Comparison of ENCODE assay signal across 12 cellular contexts in genomic region chr11:46271875-46272815, GRCh38. TPM values are rescaled to one million over a fixed set of nuclear protein-coding genes. Genes with fewer than 3 reads are reported as not detected.
DNase-seq lines count a peak whose midpoint lies in the region; ATAC-seq, FAIRE-seq and TF ChIP-seq lines count a peak whose summit lies in the region.
"Had no signal": no experiment of that assay in that cellular context is flagged by ENCODE, and none has a peak within 500 bp of the region (broad histone marks: within the 10 kb centered on the region; RNA-seq: fewer than 3 reads in every experiment).

No MANE protein-coding gene starts in this region.

- H3K27me3 ChIP-seq in H1 (replicated peaks in 1 of 4; ENCODE audit: control insufficient read depth in 3 of 4, extremely low read depth in 1 of 4, insufficient read depth in 3 of 4, low read length in 3 of 4) (peaks cover 0 to 4% (median 4%) of the 10 kb centered on the region in 4 experiments; a peak in 2 of 7 replicates), osteoblast (ENCODE audit: insufficient read depth, low read length) (no peaks in the 10 kb centered on the region), H9 (ENCODE audit: insufficient read depth, low read length) (no peaks in the 10 kb centered on the region)

- peaks cover 10 to 16% of the 10 kb centered on the region in 2 donors for H3K27me3 Mint-ChIP-seq in natural killer cell treated with Interleukin-12 subunit alpha and Interleukin-12 subunit beta and Interleukin-15 and Interleukin-18, amount 100 ng/mL, for 72 hours
- H3K27me3 Mint-ChIP-seq in natural killer cell (ENCODE audit: low read depth in 2 of 2) (peaks cover 10 to 16% of the 10 kb centered on the region in 2 donors), H9 (ENCODE audit: low read depth) (peaks cover 14% of the 10 kb centered on the region)

- H3K18ac ChIP-seq in H1 (ENCODE audit: extremely low read depth, low read length) (0 out of 2 replicates have a peak overlapping the region, but pooled peaks have one; percentile 17), H9 (ENCODE audit: insufficient read length, low read depth, low read length) (no peak overlapping the region)

- H3K23me2 ChIP-seq in H1 (ENCODE audit: low read depth, low read length) = no peaks in the 10 kb centered on the region; the same call in 1 of the 2 replicates
- H3K23me2 ChIP-seq in H9 (ENCODE audit: insufficient read length, low read depth, low read length, poor library complexity, severe bottlenecking) = no peaks in the 10 kb centered on the region

- no peak overlapping the region for H3K27ac Mint-ChIP-seq in natural killer cell treated with Interleukin-12 subunit alpha and Interleukin-12 subunit beta and Interleukin-15 and Interleukin-18, amount 100 ng/mL, for 72 hours
- H3K27ac Mint-ChIP-seq in natural killer cell (no peak overlapping the region), H9 (peak overlapping the region in 1 of 3 experiments; percentile 7; a peak in 2 of 7 replicates)
- H3K27ac Mint-ChIP-seq: activated CD8-positive, alpha-beta memory T cell treated with anti-CD3 and anti-CD28 coated beads, Interleukin-2, amount 10 ng/mL, durations not matched to agents 7 days and 5 days had no signal

- H2BK5ac ChIP-seq in H1 (ENCODE audit: low read depth, low read length) (no peak overlapping the region; the same call in 1 of the 2 replicates), H9 (ENCODE audit: insufficient read length, low read length) (no peak overlapping the region)

- no peak overlapping the region for H3K4me3 ChIP-seq in H1 (ENCODE audit: extremely low read depth in 1 of 4, insufficient read depth in 2 of 4, low read depth in 3 of 4, low read length in 4 of 4)
- H3K4me3 ChIP-seq in osteoblast (ENCODE audit: insufficient read depth, low read length) = no peak overlapping the region

- CTCF ChIA-PET in H1 (lab: Charles Lee; ENCODE audit: partially characterized antibody) = interaction anchor here (0.6 to 13.5 kb wide), 16 partner anchors 13 to 138 kb away, joined by 3 to 172 read pairs (median 3); no protein-coding TSS in a partner anchor

- POLR2A ChIA-PET in H1 (lab: Charles Lee; ENCODE audit: partially characterized antibody) = interaction anchor here (0.8 to 3.1 kb wide), 13 partner anchors 9 to 67 kb away, joined by 3 to 18 read pairs (median 4); no protein-coding TSS in a partner anchor

- H3K79me1 ChIP-seq in H1 (ENCODE audit: low read depth, low read length) (no peaks in the 10 kb centered on the region), H9 (ENCODE audit: insufficient read depth, low read depth, low read length, poor library complexity, severe bottlenecking) (no peaks in the 10 kb centered on the region)

- H3K36me3 Mint-ChIP-seq in natural killer cell treated with Interleukin-12 subunit alpha and Interleukin-12 subunit beta and Interleukin-15 and Interleukin-18, amount 100 ng/mL, for 72 hours = no peaks in the 10 kb centered on the region
- H3K36me3 Mint-ChIP-seq in natural killer cell = no peaks in the 10 kb centered on the region
- H3K36me3 Mint-ChIP-seq in H9 (ENCODE audit: insufficient read depth in 1 of 3, low read depth in 3 of 3) = no peaks in the 10 kb centered on the region; a peak in 1 of 7 replicates
- H3K36me3 Mint-ChIP-seq: activated CD8-positive, alpha-beta memory T cell treated with anti-CD3 and anti-CD28 coated beads, Interleukin-2, amount 10 ng/mL, durations not matched to agents 7 days and 5 days; CD4-positive, CD25-positive, alpha-beta regulatory T cell had no signal

- H2BK12ac ChIP-seq in H1 (ENCODE audit: low read depth, low read length) (peak overlapping the region; percentile 85; the same call in 1 of the 2 replicates), H9 (ENCODE audit: insufficient read length, low read depth, low read length) (no peak overlapping the region)

- FAIRE-seq in H1 (lab: Jason Lieb, UNC) = no peak

- no peak overlapping the region; a peak in 1 of 7 replicates for H3K9ac ChIP-seq in H1 (replicated peaks in 1 of 4; ENCODE audit: extremely low read depth in 1 of 4, low read depth in 3 of 4, low read length in 3 of 4)
- no peak overlapping the region for H3K9ac ChIP-seq in H9 (ENCODE audit: extremely low read depth, insufficient read length, low read length)

- H4K91ac ChIP-seq in H1 (replicated peaks; ENCODE audit: insufficient read length, low read length) = peak overlapping the region; percentile 1
- no peak overlapping the region for H4K91ac ChIP-seq in H9 (ENCODE audit: insufficient read length, low read depth, low read length)

- peak; percentile 45 for DNase-seq in natural killer cell treated with Interleukin-12 subunit alpha and Interleukin-12 subunit beta and Interleukin-15 and Interleukin-18, amount 100 ng/mL, for 72 hours (ENCODE audit: low spot score)
- DNase-seq in natural killer cell (no peak), H1 (ENCODE audit: low read depth in 1 of 2, low spot score in 2 of 2) (no peak), osteoblast (ENCODE audit: insufficient read length, low spot score, missing footprints) (no peak), H9 (no peak), Ammon's horn (ENCODE audit: low spot score) (no peak), HuH-7.5 (ENCODE audit: low spot score) (no peak)
- DNase-seq in activated effector memory CD4-positive, alpha-beta T cell treated with Interleukin-2 at 50 U/mL for 16 hours = no peak
- DNase-seq: activated CD8-positive, alpha-beta memory T cell treated with anti-CD3 and anti-CD28 coated beads, Interleukin-2, amount 10 ng/mL, durations not matched to agents 7 days and 5 days; CD4-positive, CD25-positive, alpha-beta regulatory T cell; NCI-H146; stimulated activated CD4-positive, alpha-beta T cell treated with anti-CD3 and anti-CD28 coated beads, Interleukin-15, amount 100 ng/mL, for 24 hours had no signal

- H2BK15ac ChIP-seq in H1 (ENCODE audit: low read length) (no peak overlapping the region), H9 (ENCODE audit: low read depth, low read length) (no peak overlapping the region)

- H3K79me2 ChIP-seq in H1 (ENCODE audit: control insufficient read depth in 1 of 2, insufficient read depth in 2 of 2, low read length in 2 of 2) = no peaks in the 10 kb centered on the region
- no peaks in the 10 kb centered on the region for H3K79me2 ChIP-seq in osteoblast (ENCODE audit: insufficient read depth, low read length)
- H3K79me2 ChIP-seq in H9 (ENCODE audit: insufficient read depth, low read length) = no peaks in the 10 kb centered on the region

- H2AFZ ChIP-seq in H1 (ENCODE audit: low read length) = peak overlapping the region; percentile 33
- H2AFZ ChIP-seq in osteoblast (ENCODE audit: low read length) = peak overlapping the region; percentile 69
- no peak overlapping the region for H2AFZ ChIP-seq in H9 (ENCODE audit: low read length)

- no peaks in the 10 kb centered on the region for H3K36me3 ChIP-seq in H1 (ENCODE audit: control insufficient read depth in 2 of 4, insufficient read depth in 4 of 4, low read length in 3 of 4)
- H3K36me3 ChIP-seq in osteoblast (ENCODE audit: insufficient read depth, low read length) = no peaks in the 10 kb centered on the region

- H3K4me2 ChIP-seq in H1 (ENCODE audit: insufficient read depth in 1 of 2, low read depth in 2 of 2, low read length in 2 of 2) = no peak overlapping the region
- H3K4me2 ChIP-seq in osteoblast (ENCODE audit: insufficient read depth, low read length) = peak overlapping the region; percentile 40
- H3K4me2 ChIP-seq in H9 (ENCODE audit: insufficient read depth, insufficient read length, low read length) = no peak overlapping the region

- no peak overlapping the region for H3K27ac ChIP-seq in H1 (ENCODE audit: low read depth, low read length)
- peak overlapping the region; percentile 90 for H3K27ac ChIP-seq in osteoblast (ENCODE audit: low read depth, low read length)
- H3K27ac ChIP-seq in H9 (ENCODE audit: insufficient read length, low read depth, low read length) = no peak overlapping the region

- no peak overlapping the region for H4K5ac ChIP-seq in H1 (ENCODE audit: insufficient read length, low read depth, low read length)
- H4K5ac ChIP-seq in H9 (ENCODE audit: insufficient read length, low read depth, low read length) = no peak overlapping the region

- H3K4me1 ChIP-seq in H1 (replicated peaks in 1 of 4; ENCODE audit: control insufficient read depth in 3 of 4, insufficient read depth in 4 of 4, low read length in 3 of 4) (peaks cover 2 to 14% (median 6%) of the 10 kb centered on the region in 4 experiments; a peak in 4 of 7 replicates), osteoblast (ENCODE audit: insufficient read depth, low read length) (peaks cover 31% of the 10 kb centered on the region), H9 (ENCODE audit: insufficient read depth, low read length) (no peaks in the 10 kb centered on the region; the same call in 1 of the 2 replicates)

- no peak overlapping the region for H3K4me3 Mint-ChIP-seq in natural killer cell treated with Interleukin-12 subunit alpha and Interleukin-12 subunit beta and Interleukin-15 and Interleukin-18, amount 100 ng/mL, for 72 hours
- H3K4me3 Mint-ChIP-seq in natural killer cell (no peak overlapping the region), H9 (no peak overlapping the region)
- H3K4me3 Mint-ChIP-seq: activated CD8-positive, alpha-beta memory T cell treated with anti-CD3 and anti-CD28 coated beads, Interleukin-2, amount 10 ng/mL, durations not matched to agents 7 days and 5 days; CD4-positive, CD25-positive, alpha-beta regulatory T cell had no signal

- no peak overlapping the region for H3K23ac ChIP-seq in H1 (ENCODE audit: insufficient read length)
- no peak overlapping the region for H3K23ac ChIP-seq in H9 (ENCODE audit: insufficient read length, low read depth, low read length)

- H3K9me3 ChIP-seq in H1 (ENCODE audit: insufficient read depth in 2 of 2, low read depth in 1 of 2, low read length in 1 of 2) (no peaks in the 10 kb centered on the region), osteoblast (ENCODE audit: low read depth, low read length) (no peaks in the 10 kb centered on the region), H9 (ENCODE audit: control insufficient read depth, low read depth, low read length) (no peaks in the 10 kb centered on the region)

- TF ChIP-seq EP300 in H1 (IDR thresholded peaks at IDR 0.05; ENCODE audit: borderline replicate concordance in 1 of 2, low read depth in 2 of 2, low read length in 2 of 2) = no peak

- H3K9me3 Mint-ChIP-seq in natural killer cell treated with Interleukin-12 subunit alpha and Interleukin-12 subunit beta and Interleukin-15 and Interleukin-18, amount 100 ng/mL, for 72 hours = no peaks in the 10 kb centered on the region
- H3K9me3 Mint-ChIP-seq in natural killer cell (no peaks in the 10 kb centered on the region), H9 (no peaks in the 10 kb centered on the region)

- H2BK20ac ChIP-seq in H1 (ENCODE audit: low read length) (0 out of 2 replicates have a peak overlapping the region, but pooled peaks have one; percentile 1), H9 (ENCODE audit: low read depth, low read length, poor library complexity, severe bottlenecking) (no peak overlapping the region)

- H3K14ac ChIP-seq in H1 (ENCODE audit: insufficient read length) (no peak overlapping the region), H9 (ENCODE audit: insufficient read depth, low read length) (no peak overlapping the region)

- no peak overlapping the region for H2AK5ac ChIP-seq in H1 (ENCODE audit: low read depth, low read length)
- no peak overlapping the region for H2AK5ac ChIP-seq in H9 (ENCODE audit: insufficient read length, low read length)

- no peak overlapping the region for H3T11ph ChIP-seq in H9 (ENCODE audit: low read length)

- TF ChIP-seq CTCF in natural killer cell (IDR thresholded peaks at IDR 0.05) = no peak
- no peak for TF ChIP-seq CTCF in H1 (IDR thresholded peaks at IDR 0.05; ENCODE audit: control extremely low read depth in 1 of 3, insufficient read depth in 1 of 3, low read depth in 1 of 3, low read length in 3 of 3)
- TF ChIP-seq CTCF in osteoblast (IDR thresholded peaks at IDR 0.05; ENCODE audit: extremely low read depth, low read depth, low read length) = no peak
- no peak for TF ChIP-seq CTCF in H9 (conservative IDR thresholded peaks at IDR 0.05)

- no peak overlapping the region for H3K56ac ChIP-seq in H1 (replicated peaks; ENCODE audit: insufficient read length, low read depth, low read length)
- H3K56ac ChIP-seq in H9 (ENCODE audit: insufficient read length, low read depth, low read length) = no peak overlapping the region

- H3K4ac ChIP-seq in H1 (replicated peaks; ENCODE audit: insufficient read length, low read depth, low read length) (no peak overlapping the region), H9 (ENCODE audit: low read depth, low read length) (no peak overlapping the region)

- H2BK120ac ChIP-seq in H1 (replicated peaks; ENCODE audit: low read depth, low read length) = no peak overlapping the region
- H2BK120ac ChIP-seq in H9 (ENCODE audit: low read depth, low read length, poor library complexity, severe bottlenecking) = no peak overlapping the region

- intact Hi-C loops in natural killer cell (cut with micrococcal nuclease) = no loop called here

- 75% methylated on average over 16 of the region's 16 CpGs; no CpG with 5 or more reads in 1 of the 2 experiments for whole genome bisulfite sequencing in H1 (ENCODE audit: extremely low coverage in 1 of 2, insufficient coverage in 1 of 2, insufficient read length in 1 of 2, insufficient replicate concordance in 2 of 2, low coverage in 1 of 2, low lambda C conversion rate in 2 of 2, missing lambda C conversion rate in 1 of 2), 2 experiments
- no CpG with 5 or more reads among the region's 16 CpGs for WGBS in H9 (ENCODE audit: extremely low coverage, insufficient read length, low lambda C conversion rate)

- TF ChIP-seq POLR2A in H1 (IDR thresholded peaks at IDR 0.05; ENCODE audit: control extremely low read depth in 1 of 2, low read depth in 2 of 2, low read length in 2 of 2) = no peak

- no peak for TF ChIP-seq RAD21 in H1 (IDR thresholded peaks at IDR 0.05 in 1 of 2, conservative IDR thresholded peaks at IDR 0.05 in 1 of 2; ENCODE audit: low read depth in 2 of 2, low read length in 2 of 2)

- no peaks in the 10 kb centered on the region for H3K4me1 Mint-ChIP-seq in natural killer cell treated with Interleukin-12 subunit alpha and Interleukin-12 subunit beta and Interleukin-15 and Interleukin-18, amount 100 ng/mL, for 72 hours (ENCODE audit: low read depth in 2 of 2)
- H3K4me1 Mint-ChIP-seq in natural killer cell = peaks cover 0 to 4% of the 10 kb centered on the region in 2 donors
- H3K4me1 Mint-ChIP-seq in H9 = peaks cover 22 to 41% of the 10 kb centered on the region in 2 experiments
- H3K4me1 Mint-ChIP-seq: activated CD8-positive, alpha-beta memory T cell treated with anti-CD3 and anti-CD28 coated beads, Interleukin-2, amount 10 ng/mL, durations not matched to agents 7 days and 5 days had no signal

- ATAC-seq in natural killer cell treated with Interleukin-12 subunit alpha and Interleukin-12 subunit beta and Interleukin-15 and Interleukin-18, amount 100 ng/mL, for 72 hours = no peak
- no peak for ATAC-seq in natural killer cell
- ATAC-seq: activated CD8-positive, alpha-beta memory T cell treated with anti-CD3 and anti-CD28 coated beads, Interleukin-2, amount 10 ng/mL, durations not matched to agents 7 days and 5 days had no signal

- H4K20me1 ChIP-seq in H1 (replicated peaks in 1 of 2; ENCODE audit: control insufficient read depth in 1 of 2, insufficient read depth in 2 of 2, low read length in 2 of 2) (no peaks in the 10 kb centered on the region), osteoblast (ENCODE audit: insufficient read depth, low read length) (no peaks in the 10 kb centered on the region), H9 (ENCODE audit: control insufficient read depth, insufficient read depth, insufficient read length) (no peaks in the 10 kb centered on the region)

- 0 out of 2 replicates have a peak overlapping the region, but pooled peaks have one; percentile 29 for H4K8ac ChIP-seq in H1 (ENCODE audit: extremely low read depth, insufficient read depth, low read length)
- no peak overlapping the region for H4K8ac ChIP-seq in H9 (replicated peaks; ENCODE audit: insufficient read length, low read depth, low read length)

RNA-seq across cellular contexts. Expression of gene CREB3L1, which starts 5.3 kb away (rescaled TPM):
- not detected for total RNA-seq in natural killer cell treated with Interleukin-12 subunit alpha and Interleukin-12 subunit beta and Interleukin-15 and Interleukin-18, amount 100 ng/mL, for 72 hours
- not detected for total RNA-seq in natural killer cell
- total RNA-seq in H1 (2021; fragmentation: NEBNext Ultra II Directional; extraction: Animal tissue kit (Norgen Biotek cat#: 25700)) = 12.7 and 13.7 TPM in 2 replicates
- polyA plus RNA-seq in H1 (2011; rRNA removed) = 4.1 and 6.5 TPM in 2 replicates
- 1.8 TPM for polyA plus RNA-seq in H1 (2011; cell fraction: cytosol; rRNA removed)
- polyA plus RNA-seq in H1 (2011; cell fraction: nucleus; rRNA removed) = 5.0 TPM
- polyA plus RNA-seq in H1 (2012, experiment 1 of 2) = 10.0 to 16.5 TPM (median 14.4 TPM) in 4 replicates
- polyA plus RNA-seq in H1 (2012, experiment 2 of 2) = 13.8 TPM
- 19.3 TPM for polyA plus RNA-seq in H1 (2013, experiment 1 of 2)
- polyA plus RNA-seq in H1 (2013, experiment 2 of 2) = 23.2 TPM
- polyA minus RNA-seq in H1 (2011; rRNA and poly(A)+ RNA removed) = 2.3 and 5.3 TPM in 2 replicates
- 8.2 TPM for polyA minus RNA-seq in H1 (2011; cell fraction: cytosol; rRNA and poly(A)+ RNA removed)
- 5.3 TPM for polyA minus RNA-seq in H1 (2011; cell fraction: nucleus; rRNA and poly(A)+ RNA removed)
- total RNA-seq in osteoblast = 30.1 and 33.3 TPM in 2 replicates
- total RNA-seq in H9 (2021) = 2.6 and 3.3 TPM in 2 replicates
- total RNA-seq: activated CD8-positive, alpha-beta memory T cell treated with anti-CD3 and anti-CD28 coated beads, Interleukin-2, amount 10 ng/mL, durations not matched to agents 7 days and 5 days; CD4-positive, CD25-positive, alpha-beta regulatory T cell had no signal
- polyA plus RNA-seq: CD4-positive, CD25-positive, alpha-beta regulatory T cell had no signal
